6 cellular contexts compared by ENCODE assay signal in the genomic region with DNA sequence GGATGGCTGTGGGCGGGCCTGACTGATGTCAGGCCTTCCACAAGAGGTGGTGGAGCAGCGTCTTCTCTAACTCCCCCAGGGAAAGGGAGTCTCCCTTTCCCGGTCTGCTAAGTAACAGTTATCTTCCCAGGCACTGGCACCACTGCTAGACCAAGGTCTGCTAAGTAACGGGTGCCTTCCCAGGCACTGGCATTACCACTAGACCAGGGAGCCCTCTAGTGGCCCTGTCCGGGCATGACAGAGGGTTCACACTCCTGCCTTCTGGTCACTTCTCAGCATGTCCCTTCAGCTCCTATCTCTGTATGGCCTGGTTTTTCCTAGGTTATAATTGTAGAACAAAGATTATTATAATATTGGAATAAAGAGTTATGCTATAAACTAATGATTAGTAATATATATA. TPM values are rescaled to one million over a fixed set of nuclear protein-coding genes. Genes with fewer than 3 reads are reported as not detected.
DNase-seq lines count a peak whose midpoint lies in the region; ATAC-seq and TF ChIP-seq lines count a peak whose summit lies in the region.
"Not testable (repeated sequence)": the region's sequence is repeated elsewhere in the genome, so short reads cannot be mapped to it uniquely, and the experiment has no call there.

No MANE protein-coding gene starts in this region.

- peak; percentile 76 for ATAC-seq in SK-N-SH treated with all-trans-retinoic acid at 6 μM for 48 hours
- ATAC-seq in left colon = peak; percentile 20

- intact Hi-C loops in left colon (cut with DNase I, micrococcal nuclease) = loop anchor here in 1 of 2 donors (2.0 kb wide), 1 partner anchor 85 kb away; no protein-coding TSS in a partner anchor

- not testable (repeated sequence) for H3K27me3 ChIP-seq in adipocyte (replicated peaks; ENCODE audit: control insufficient read depth, insufficient read depth, low read length)

- not testable (repeated sequence) for H3K4me1 ChIP-seq in adipocyte (ENCODE audit: control insufficient read depth, insufficient read depth, low read length)

- H3K9me3 ChIP-seq in adipocyte (ENCODE audit: control insufficient read depth, low read length) = not testable (repeated sequence)

- not testable (repeated sequence) for H3K36me3 ChIP-seq in adipocyte (ENCODE audit: control insufficient read depth, insufficient read depth, low read length, severe bottlenecking)

- H3K4me3 ChIP-seq in adipocyte (ENCODE audit: low read length) = not testable (repeated sequence)

- H3K9ac ChIP-seq in adipocyte (ENCODE audit: low read length) = not testable (repeated sequence)

- peak in 71 of 76 experiments; percentile 3 to 86 (median 62) for DNase-seq in HUDEP-2 (lab: John Stamatoyannopoulos, UW; ENCODE audit: unreplicated experiment in 76 of 76)
- DNase-seq in adipocyte (ENCODE audit: low read depth) = peak; percentile 64
- peak; percentile 79 to 93 for DNase-seq in left colon
- peak; percentile 91 for DNase-seq in stimulated activated CD8-positive, alpha-beta memory T cell treated with anti-CD3 and anti-CD28 coated beads, Interleukin-4, amount 100 ng/mL, for 48 hours

- peak; percentile 35; the same call in 1 of the 3 replicates for TF ChIP-seq CTCF in GM12872 (IDR thresholded peaks at IDR 0.05; ENCODE audit: insufficient read depth, low read depth, low read length)

RNA-seq across cellular contexts. Expression of gene PVRIG, which starts 1.8 kb away (rescaled TPM):
- 1 to 10 TPM in 1 of 2 donors, not detected in 1; 1.1 TPM for total RNA-seq in left colon

RNA-seq across cellular contexts. Expression of gene STAG3, which starts 40.2 kb away (rescaled TPM):
- total RNA-seq in left colon = 1 to 10 TPM; 1.2 to 2.0 TPM

RNA-seq across cellular contexts. Expression of gene GPC2, which starts 40.8 kb away (rescaled TPM):
- 1 to 10 TPM; 4.0 to 5.7 TPM for total RNA-seq in left colon

RNA-seq across cellular contexts. Expression of gene GAL3ST4, which starts 49.5 kb away (rescaled TPM):
- 10 to 100 TPM in 1 of 2 donors, 1 to 10 TPM in 1; 8.0 to 10.9 TPM for total RNA-seq in left colon

RNA-seq across cellular contexts. Expression of gene TRAPPC14, which starts 59.4 kb away (rescaled TPM):
- total RNA-seq in left colon = 10 to 100 TPM; 54.9 to 62.1 TPM
